ENCODE assay signal across 8 cellular contexts in the genomic region with DNA sequence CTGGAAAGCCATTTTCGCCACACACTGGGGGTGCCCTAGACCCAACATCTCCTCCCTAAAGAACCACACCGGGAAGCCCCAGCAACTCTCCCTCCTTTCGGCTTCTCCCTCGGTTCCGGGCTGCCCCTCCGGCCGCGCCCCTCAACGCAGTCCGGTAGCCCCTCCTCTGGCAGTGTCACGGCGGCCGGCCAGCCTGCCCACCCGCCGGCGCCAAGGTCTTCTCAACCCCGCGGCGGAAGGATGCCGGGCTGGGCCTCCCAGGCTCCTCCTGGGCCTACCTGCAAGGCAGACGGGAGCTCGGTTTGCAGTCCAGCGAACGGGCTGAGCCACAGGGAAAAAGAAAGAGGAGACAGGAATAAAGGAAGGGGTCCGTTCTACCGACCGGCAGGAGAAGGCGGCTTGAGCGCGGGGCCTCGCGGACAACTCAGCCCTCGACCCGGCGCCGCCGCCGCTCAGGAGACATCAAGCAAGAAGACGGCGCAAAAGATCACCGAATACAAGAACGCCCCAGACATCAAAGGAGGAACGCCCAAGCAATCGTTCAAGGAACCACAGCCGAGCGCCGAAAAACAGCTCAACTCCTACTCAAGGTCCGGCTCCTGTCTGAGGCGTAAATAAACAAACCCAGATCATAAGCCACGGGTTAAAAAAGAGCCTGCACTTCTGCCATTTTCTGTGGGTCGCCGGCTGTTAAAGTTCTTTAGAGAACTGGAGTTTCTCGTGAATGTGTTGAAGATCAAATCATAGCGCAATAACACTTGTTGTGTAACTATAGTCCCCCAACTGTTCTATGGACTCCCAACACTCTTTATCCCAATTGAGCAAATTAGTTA. TPM values are rescaled to one million over a fixed set of nuclear protein-coding genes. Genes with fewer than 3 reads are reported as not detected.
DNase-seq lines count a peak whose midpoint lies in the region; ATAC-seq, FAIRE-seq and TF ChIP-seq lines count a peak whose summit lies in the region.

A gene with protein sequence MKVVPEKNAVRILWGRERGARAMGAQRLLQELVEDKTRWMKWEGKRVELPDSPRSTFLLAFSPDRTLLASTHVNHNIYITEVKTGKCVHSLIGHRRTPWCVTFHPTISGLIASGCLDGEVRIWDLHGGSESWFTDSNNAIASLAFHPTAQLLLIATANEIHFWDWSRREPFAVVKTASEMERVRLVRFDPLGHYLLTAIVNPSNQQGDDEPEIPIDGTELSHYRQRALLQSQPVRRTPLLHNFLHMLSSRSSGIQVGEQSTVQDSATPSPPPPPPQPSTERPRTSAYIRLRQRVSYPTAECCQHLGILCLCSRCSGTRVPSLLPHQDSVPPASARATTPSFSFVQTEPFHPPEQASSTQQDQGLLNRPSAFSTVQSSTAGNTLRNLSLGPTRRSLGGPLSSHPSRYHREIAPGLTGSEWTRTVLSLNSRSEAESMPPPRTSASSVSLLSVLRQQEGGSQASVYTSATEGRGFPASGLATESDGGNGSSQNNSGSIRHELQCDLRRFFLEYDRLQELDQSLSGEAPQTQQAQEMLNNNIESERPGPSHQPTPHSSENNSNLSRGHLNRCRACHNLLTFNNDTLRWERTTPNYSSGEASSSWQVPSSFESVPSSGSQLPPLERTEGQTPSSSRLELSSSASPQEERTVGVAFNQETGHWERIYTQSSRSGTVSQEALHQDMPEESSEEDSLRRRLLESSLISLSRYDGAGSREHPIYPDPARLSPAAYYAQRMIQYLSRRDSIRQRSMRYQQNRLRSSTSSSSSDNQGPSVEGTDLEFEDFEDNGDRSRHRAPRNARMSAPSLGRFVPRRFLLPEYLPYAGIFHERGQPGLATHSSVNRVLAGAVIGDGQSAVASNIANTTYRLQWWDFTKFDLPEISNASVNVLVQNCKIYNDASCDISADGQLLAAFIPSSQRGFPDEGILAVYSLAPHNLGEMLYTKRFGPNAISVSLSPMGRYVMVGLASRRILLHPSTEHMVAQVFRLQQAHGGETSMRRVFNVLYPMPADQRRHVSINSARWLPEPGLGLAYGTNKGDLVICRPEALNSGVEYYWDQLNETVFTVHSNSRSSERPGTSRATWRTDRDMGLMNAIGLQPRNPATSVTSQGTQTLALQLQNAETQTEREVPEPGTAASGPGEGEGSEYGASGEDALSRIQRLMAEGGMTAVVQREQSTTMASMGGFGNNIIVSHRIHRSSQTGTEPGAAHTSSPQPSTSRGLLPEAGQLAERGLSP (N-terminal part only) (minus strand): TSS at position 474 of the 833 bp plus-strand sequence. CDS start 45,643 bp downstream, outside the sequence.

- peak within 1 kb of the TSS; percentile 98 for H3K27ac Mint-ChIP-seq in progenitor cell of endocrine pancreas

- DNase-seq in GM12892 (ENCODE audit: insufficient read length), result peak; percentile 62
- DNase-seq in NCI-H146 (lab: John Stamatoyannopoulos, UW), result peak; percentile 76
- DNase-seq in amniotic stem cell (lab: John Stamatoyannopoulos, UW), result peak; percentile 83
- peak; percentile 85 for DNase-seq in left ventricle myocardium inferior
- peak; percentile 72 for DNase-seq in progenitor cell of endocrine pancreas (ENCODE audit: low spot score, unreplicated experiment)
- DNase-seq in upper lobe of right lung, result peak; percentile 90

- H3K27me3 Mint-ChIP-seq in progenitor cell of endocrine pancreas, result no peaks in the 10 kb centered on the region

- TF ChIP-seq POLR2A in GM12892 (IDR thresholded peaks at IDR 0.05; ENCODE audit: low read depth, low read length), result peak; percentile 84

- no peaks in the 10 kb centered on the region for H3K9me3 Mint-ChIP-seq in progenitor cell of endocrine pancreas (ENCODE audit: low read depth)

- H3K27me3 ChIP-seq in left ventricle myocardium inferior (ENCODE audit: low read depth), result no peaks in the 10 kb centered on the region
- no peaks in the 10 kb centered on the region for H3K27me3 ChIP-seq in upper lobe of right lung

- H3K4me3 Mint-ChIP-seq in progenitor cell of endocrine pancreas (ENCODE audit: low read depth), result peak within 1 kb of the TSS; percentile 94

- ATAC-seq in HG02840 (IDR thresholded peaks at IDR 0.05; ENCODE audit: low FRiP score, unreplicated experiment) (peak; percentile 82), upper lobe of right lung (peak; percentile 99)

- FAIRE-seq in GM12892 (lab: Jason Lieb, UNC), result peak; percentile 96

- H3K4me1 ChIP-seq in left ventricle myocardium inferior (peaks cover 58% of the 10 kb centered on the region), upper lobe of right lung (peaks cover 33% of the 10 kb centered on the region)

- H3K36me3 ChIP-seq in left ventricle myocardium inferior (no peaks in the 10 kb centered on the region), upper lobe of right lung (no peaks in the 10 kb centered on the region)

- H3K36me3 Mint-ChIP-seq in progenitor cell of endocrine pancreas (ENCODE audit: insufficient read depth), result no peaks in the 10 kb centered on the region

- H3K4me1 Mint-ChIP-seq in progenitor cell of endocrine pancreas (ENCODE audit: low read depth), result peaks cover 30% of the 10 kb centered on the region

- peak within 1 kb of the TSS; percentile 87 for H3K27ac ChIP-seq in left ventricle myocardium inferior (replicated peaks)
- peak within 1 kb of the TSS; percentile 85 for H3K27ac ChIP-seq in upper lobe of right lung

- intact Hi-C loops in T-helper 1 cell treated with Interleukin-12 subunit alpha and Interleukin-12 subunit beta and Interleukin-4 antibody, amounts not matched to agents 30 ng/mL and 1 ng/mL, for 36 hours (cut with micrococcal nuclease), result loop anchor here (1.0 to 10.0 kb wide), 7 partner anchors 24 to 749 kb away; a partner anchor contains a TSS
- intact Hi-C loops in left ventricle myocardium inferior (cut with micrococcal nuclease), result no loop called here
- intact Hi-C loops in upper lobe of right lung (cut with DNase I), result no loop called here

- H3K9me3 ChIP-seq in left ventricle myocardium inferior (replicated peaks) (no peaks in the 10 kb centered on the region), upper lobe of right lung (no peaks in the 10 kb centered on the region)

- H3K4me3 ChIP-seq in left ventricle myocardium inferior, result peak within 1 kb of the TSS; percentile 94
- H3K4me3 ChIP-seq in upper lobe of right lung, result peak within 1 kb of the TSS; percentile 97

- TF ChIP-seq CTCF in left ventricle myocardium inferior (IDR thresholded peaks at IDR 0.05; ENCODE audit: borderline replicate concordance) (no peak), progenitor cell of endocrine pancreas (IDR thresholded peaks at IDR 0.05; ENCODE audit: unreplicated experiment) (no peak), upper lobe of right lung (IDR thresholded peaks at IDR 0.05) (no peak)

RNA-seq across cellular contexts. Expression of the gene that starts here (rescaled TPM):
- 8.9 TPM for polyA plus RNA-seq in GM12892 (2012; ENCODE audit: missing spikeins)
- total RNA-seq in T-helper 1 cell treated with Interleukin-12 subunit alpha and Interleukin-12 subunit beta and Interleukin-4 antibody, amounts not matched to agents 30 ng/mL and 1 ng/mL, for 36 hours, result 41.1 and 44.1 TPM in 2 replicates
- total RNA-seq in left ventricle myocardium inferior (14.2 TPM), progenitor cell of endocrine pancreas (44.0 and 45.3 TPM in 2 replicates), upper lobe of right lung (33.9 TPM)

Comparison
In these comparisons a context has a peak if more than half of its experiments do, and no peak if none do; other contexts are left out.
1. Peak in every context shown above with its lines: DNase-seq, ATAC-seq, H3K4me3 ChIP-seq and H3K27ac ChIP-seq.